ENCODE assay signal across 1 cellular context in genomic region chrX:107730298-107730655, GRCh38.
TF ChIP-seq lines count a peak whose summit lies in the region.

No MANE protein-coding gene starts in this region.

TF ChIP-seq in A549, 52 proteins besides CTCF, POLR2A, EP300 and RAD21 (continued from another document):
- TF ChIP-seq HMGXB4 (CRISPR knock-in tag; IDR thresholded peaks at IDR 0.05; ENCODE audit: borderline replicate concordance): no peak
- TF ChIP-seq CBX8 (IDR thresholded peaks at IDR 0.05): no peak
- TF ChIP-seq FOSL2 (IDR thresholded peaks at IDR 0.05): no peak
- TF ChIP-seq FOSL2 (CRISPR knock-in tag; IDR thresholded peaks at IDR 0.05): no peak
- TF ChIP-seq PBX3 (IDR thresholded peaks at IDR 0.05): no peak
- no peak for TF ChIP-seq MYC (IDR thresholded peaks at IDR 0.05; ENCODE audit: borderline replicate concordance, low read length)
- TF ChIP-seq ZNF302 (CRISPR knock-in tag; IDR thresholded peaks at IDR 0.05): no peak
- no peak for TF ChIP-seq ATOH8 (CRISPR knock-in tag; IDR thresholded peaks at IDR 0.05; ENCODE audit: low read depth)
- no peak for TF ChIP-seq NFE2L2 (conservative IDR thresholded peaks at IDR 0.05; ENCODE audit: low read length)
- TF ChIP-seq, protein P1, sequence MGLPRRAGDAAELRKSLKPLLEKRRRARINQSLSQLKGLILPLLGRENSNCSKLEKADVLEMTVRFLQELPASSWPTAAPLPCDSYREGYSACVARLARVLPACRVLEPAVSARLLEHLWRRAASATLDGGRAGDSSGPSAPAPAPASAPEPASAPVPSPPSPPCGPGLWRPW (IDR thresholded peaks at IDR 0.05): no peak
TF ChIP-seq in A549: peak in this region for 0.
